ENCODE assay signal across 17 cellular contexts in the genomic region with DNA sequence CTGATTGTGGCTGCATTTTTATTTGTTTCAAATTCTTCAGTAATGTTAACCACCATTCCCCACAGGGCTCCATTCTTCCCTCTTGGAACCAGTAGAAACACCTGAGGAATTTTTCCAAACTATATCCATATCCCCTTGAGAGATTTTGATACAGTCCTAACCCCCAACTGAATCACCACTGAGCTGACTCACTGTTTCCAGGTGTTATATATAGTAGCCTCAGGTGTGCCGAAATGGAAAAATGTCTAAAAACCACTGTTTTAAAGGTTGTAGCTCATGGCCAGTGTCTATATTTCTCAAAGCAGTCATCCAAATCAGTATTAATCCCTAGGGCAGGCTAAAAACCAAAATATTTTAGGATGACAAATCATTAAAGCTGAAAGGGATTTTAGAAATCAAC.
DNase-seq lines count a peak whose midpoint lies in the region; ATAC-seq, FAIRE-seq and TF ChIP-seq lines count a peak whose summit lies in the region.
"Had no signal": no experiment of that assay in that cellular context is flagged by ENCODE, and none has a peak within 500 bp of the region (broad histone marks: within the 10 kb centered on the region; RNA-seq: fewer than 3 reads in every experiment).

No MANE protein-coding gene starts in this region.

- POLR2A ChIA-PET in SK-N-SH (lab: Yijun Ruan, JAX) = no interaction called here
- POLR2A ChIA-PET in endothelial cell of umbilical vein (lab: Charles Lee) = interaction anchor here (1.0 kb wide), 1 partner anchor 13 kb away, joined by 3 read pairs; no protein-coding TSS in a partner anchor

- H3K4me1 Mint-ChIP-seq in stimulated activated memory B cell treated with anti-CD40 and anti-IgM and Interleukin-4, amounts not matched to agents 10 μg/mL and 1 μg/mL and 100 μg/mL, for 72 hours = peaks cover 16% of the 10 kb centered on the region

- no peaks in the 10 kb centered on the region for H3K9me2 ChIP-seq in SK-N-SH

- H3K36me3 Mint-ChIP-seq in stimulated activated memory B cell treated with anti-CD40 and anti-IgM and Interleukin-4, amounts not matched to agents 10 μg/mL and 1 μg/mL and 100 μg/mL, for 72 hours = peaks cover 43% of the 10 kb centered on the region

- peaks cover 0 to 22% of the 10 kb centered on the region in 2 experiments; a peak in 2 of 4 replicates for H3K4me1 ChIP-seq in SK-N-SH (ENCODE audit: control insufficient read depth in 1 of 2, insufficient read depth in 2 of 2, low read depth in 1 of 2, low read length in 1 of 2)
- peaks cover 18% of the 10 kb centered on the region for H3K4me1 ChIP-seq in RWPE2 (ENCODE audit: insufficient read depth, poor library complexity, severe bottlenecking)
- peaks cover 43% of the 10 kb centered on the region for H3K4me1 ChIP-seq in endothelial cell of umbilical vein (ENCODE audit: control insufficient read depth, extremely low read depth, insufficient read depth, low read length)

- H3K27ac ChIP-seq in SK-N-SH (ENCODE audit: low read depth in 2 of 2, low read length in 1 of 2) (peak overlapping the region; percentile 47 to 67; a peak in 3 of 4 replicates), RWPE2 (ENCODE audit: poor library complexity, severe bottlenecking) (peak overlapping the region; percentile 24), endothelial cell of umbilical vein (ENCODE audit: insufficient read depth, low read depth, low read length) (peak overlapping the region; percentile 78)
- H3K27ac ChIP-seq: 22Rv1, C4-2B had no signal

- no peak overlapping the region for H3K4me3 Mint-ChIP-seq in stimulated activated memory B cell treated with anti-CD40 and anti-IgM and Interleukin-4, amounts not matched to agents 10 μg/mL and 1 μg/mL and 100 μg/mL, for 72 hours
- H3K4me3 Mint-ChIP-seq: neural crest cell had no signal

- BruUV-seq in endothelial cell of umbilical vein (replicated peaks; lab: Mats Ljungman, UMichigan) = no TSS peak

- TF ChIP-seq EP300 in SK-N-SH (IDR thresholded peaks at IDR 0.05; ENCODE audit: borderline replicate concordance in 1 of 2, low read depth in 1 of 2, low read length in 1 of 2) = no peak

- no peak for FAIRE-seq in endothelial cell of umbilical vein (lab: Jason Lieb, UNC)
- FAIRE-seq: frontal cortex had no signal

- peak overlapping the region; percentile 24 for H3K27ac Mint-ChIP-seq in stimulated activated memory B cell treated with anti-CD40 and anti-IgM and Interleukin-4, amounts not matched to agents 10 μg/mL and 1 μg/mL and 100 μg/mL, for 72 hours

- peak overlapping the region; percentile 14 for H3K4me2 ChIP-seq in SK-N-SH
- peak overlapping the region; percentile 55 for H3K4me2 ChIP-seq in endothelial cell of umbilical vein (ENCODE audit: insufficient read depth, low read length)

- TF ChIP-seq CTCF in SK-N-SH (IDR thresholded peaks at IDR 0.05) (no peak), RWPE2 (IDR thresholded peaks at IDR 0.05; ENCODE audit: poor library complexity, severe bottlenecking) (no peak), endothelial cell of umbilical vein (IDR thresholded peaks at IDR 0.05; ENCODE audit: extremely low read depth in 1 of 2, insufficient read depth in 1 of 2, low read depth in 1 of 2, low read length in 2 of 2) (no peak)

- no peaks in the 10 kb centered on the region for H3K27me3 ChIP-seq in SK-N-SH (ENCODE audit: insufficient read depth)
- no peaks in the 10 kb centered on the region for H3K27me3 ChIP-seq in RWPE2 (ENCODE audit: insufficient read depth, poor library complexity, severe bottlenecking)
- no peaks in the 10 kb centered on the region for H3K27me3 ChIP-seq in endothelial cell of umbilical vein (ENCODE audit: control insufficient read depth in 2 of 2, insufficient read depth in 2 of 2, low read length in 2 of 2)

- ATAC-seq in SK-N-SH treated with all-trans-retinoic acid at 6 μM for 48 hours = no peak
- peak; percentile 76 for ATAC-seq in RWPE2 (ENCODE audit: low read depth)
- no peak for ATAC-seq in stimulated activated memory B cell treated with anti-CD40 and anti-IgM and Interleukin-4, amounts not matched to agents 10 μg/mL and 1 μg/mL and 100 μg/mL, for 72 hours
- no peak for ATAC-seq in HG02571 (IDR thresholded peaks at IDR 0.05; ENCODE audit: unreplicated experiment)
- no peak for ATAC-seq in HG03571 (IDR thresholded peaks at IDR 0.05; ENCODE audit: unreplicated experiment)

- 93% methylated on average over 1 of the region's 1 CpG for WGBS in SK-N-SH (ENCODE audit: low lambda C conversion rate)

- H3K9ac ChIP-seq in SK-N-SH (peak overlapping the region; percentile 9; the same call in 1 of the 2 replicates), endothelial cell of umbilical vein (replicated peaks; ENCODE audit: extremely low read depth, insufficient read depth, low read length) (peak overlapping the region; percentile 26)

- H4K20me1 ChIP-seq in SK-N-SH (ENCODE audit: insufficient read depth) (no peaks in the 10 kb centered on the region), endothelial cell of umbilical vein (replicated peaks; ENCODE audit: control insufficient read depth, extremely low read depth, insufficient read depth, low read length) (no peaks in the 10 kb centered on the region)

- H3K36me3 ChIP-seq in SK-N-SH (replicated peaks in 1 of 2; ENCODE audit: control insufficient read depth in 1 of 2, insufficient read depth in 2 of 2, low read length in 1 of 2) = peaks cover 21 to 41% of the 10 kb centered on the region in 2 experiments
- peaks cover 74% of the 10 kb centered on the region for H3K36me3 ChIP-seq in RWPE2 (ENCODE audit: low read depth)
- H3K36me3 ChIP-seq in endothelial cell of umbilical vein (ENCODE audit: control insufficient read depth in 2 of 2, extremely low read depth in 1 of 2, insufficient read depth in 2 of 2, low read length in 2 of 2) = peaks cover 0 to 4% of the 10 kb centered on the region in 2 experiments

- intact Hi-C loops in endothelial cell of umbilical vein (cut with micrococcal nuclease) = loop anchor here (1.0 to 2.0 kb wide), 2 partner anchors 24 to 74 kb away; no protein-coding TSS in a partner anchor

- no peaks in the 10 kb centered on the region for H3K9me3 Mint-ChIP-seq in stimulated activated memory B cell treated with anti-CD40 and anti-IgM and Interleukin-4, amounts not matched to agents 10 μg/mL and 1 μg/mL and 100 μg/mL, for 72 hours
- H3K9me3 Mint-ChIP-seq: activated naive CD4-positive, alpha-beta T cell treated with anti-CD3 and anti-CD28 coated beads, Interleukin-2, amount 50 U/mL, for 72 hours; neural crest cell had no signal

- H3K79me2 ChIP-seq in SK-N-SH (ENCODE audit: insufficient read depth) = peaks cover 3% of the 10 kb centered on the region; the same call in 1 of the 2 replicates
- peaks cover 6% of the 10 kb centered on the region for H3K79me2 ChIP-seq in endothelial cell of umbilical vein (ENCODE audit: control insufficient read depth, insufficient read depth, low read length)

- CTCF ChIA-PET in SK-N-SH (lab: Yijun Ruan, JAX) (interaction anchor here (0.8 to 1.1 kb wide), 3 partner anchors 12 to 101 kb away, joined by 3 read pairs; no protein-coding TSS in a partner anchor), endothelial cell of umbilical vein (lab: Charles Lee) (interaction anchor here (1.0 to 2.2 kb wide), 8 partner anchors 11 to 101 kb away, joined by 3 to 29 read pairs (median 6); no protein-coding TSS in a partner anchor)

- in situ Hi-C loops in ACHN (cut with HindIII; ENCODE audit: low pct_ligation_motif_present, low pct_unique_long_range_greater_than_20kb, low sequenced_read_pairs) = no loop called here

- no peak for DNase-seq in SK-N-SH
- DNase-seq in RWPE2 (ENCODE audit: low spot score) = no peak
- no peak for DNase-seq in endothelial cell of umbilical vein (ENCODE audit: low read depth, low spot score)
- no peak for DNase-seq in ACHN
- DNase-seq: activated CD4-positive, alpha-beta T cell treated with anti-CD3 and anti-CD28 coated beads for 1 hour; activated CD8-positive, alpha-beta memory T cell treated with anti-CD3 and anti-CD28 coated beads, Interleukin-2, amount 50 U/mL, for 48 hours; NCI-H69; RPMI8226 had no signal

- H2AFZ ChIP-seq in SK-N-SH (ENCODE audit: low read depth) (no peak overlapping the region), endothelial cell of umbilical vein (ENCODE audit: low read depth, low read length) (no peak overlapping the region)

- H3K4me3 ChIP-seq in SK-N-SH (ENCODE audit: low read depth in 2 of 2, low read length in 1 of 2) (no peak overlapping the region), RWPE2 (ENCODE audit: severe bottlenecking) (no peak overlapping the region), endothelial cell of umbilical vein (replicated peaks in 1 of 3; ENCODE audit: insufficient read depth in 1 of 3, low read depth in 1 of 3, low read length in 3 of 3) (no peak overlapping the region)

- H3K9me3 ChIP-seq in SK-N-SH (no peaks in the 10 kb centered on the region), RWPE2 (ENCODE audit: severe bottlenecking) (no peaks in the 10 kb centered on the region), endothelial cell of umbilical vein (replicated peaks; ENCODE audit: control insufficient read depth, insufficient read depth, low read length) (no peaks in the 10 kb centered on the region)

- H3F3A ChIP-seq in SK-N-SH (replicated peaks; ENCODE audit: insufficient read depth) = peaks cover 22% of the 10 kb centered on the region

- no peaks in the 10 kb centered on the region for H3K27me3 Mint-ChIP-seq in stimulated activated memory B cell treated with anti-CD40 and anti-IgM and Interleukin-4, amounts not matched to agents 10 μg/mL and 1 μg/mL and 100 μg/mL, for 72 hours

- no peak for TF ChIP-seq RAD21 in SK-N-SH (IDR thresholded peaks at IDR 0.05; ENCODE audit: low read length)

- dilution Hi-C loops in endothelial cell of umbilical vein (cut with MboI; ENCODE audit: extremely low pct_ligation_motif_present, low sequenced_read_pairs) = no loop called here

- H3K9me1 ChIP-seq in endothelial cell of umbilical vein (replicated peaks; ENCODE audit: control insufficient read depth, extremely low read depth, insufficient read depth, low read length) = no peaks in the 10 kb centered on the region

- no peak for TF ChIP-seq POLR2A in endothelial cell of umbilical vein (IDR thresholded peaks at IDR 0.05; ENCODE audit: low read depth, low read length)

TF ChIP-seq in SK-N-SH treated with all-trans-retinoic acid at 6 μM for 48 hours, 23 proteins besides CTCF, POLR2A, EP300 and RAD21:
- no peak for TF ChIP-seq ZFP30 (CRISPR knock-in tag; IDR thresholded peaks at IDR 0.05)

TF ChIP-seq in endothelial cell of umbilical vein, 7 proteins besides CTCF, POLR2A, EP300 and RAD21:
- TF ChIP-seq JUN (IDR thresholded peaks at IDR 0.05; ENCODE audit: borderline replicate concordance, insufficient read depth, insufficient read length, low read depth) (no peak), GATA2 (IDR thresholded peaks at IDR 0.05; ENCODE audit: insufficient read depth, insufficient read length, low read depth, low read length) (no peak), EZH2 (IDR thresholded peaks at IDR 0.05; ENCODE audit: borderline replicate concordance, low read depth, low read length, severe bottlenecking) (no peak)
- TF ChIP-seq, protein P1, sequence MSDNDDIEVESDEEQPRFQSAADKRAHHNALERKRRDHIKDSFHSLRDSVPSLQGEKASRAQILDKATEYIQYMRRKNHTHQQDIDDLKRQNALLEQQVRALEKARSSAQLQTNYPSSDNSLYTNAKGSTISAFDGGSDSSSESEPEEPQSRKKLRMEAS (IDR thresholded peaks at IDR 0.05; ENCODE audit: insufficient read depth, insufficient read length) = no peak
TF ChIP-seq in endothelial cell of umbilical vein: peak in this region for 0.

Comparison
In these comparisons a context has a peak if more than half of its experiments do, and no peak if none do; other contexts are left out.
1. H3K27ac ChIP-seq: peak in every context shown above with its lines; median percentile 78 in endothelial cell of umbilical vein; 57 in SK-N-SH; 24 in RWPE2.